In the genomic region with DNA sequence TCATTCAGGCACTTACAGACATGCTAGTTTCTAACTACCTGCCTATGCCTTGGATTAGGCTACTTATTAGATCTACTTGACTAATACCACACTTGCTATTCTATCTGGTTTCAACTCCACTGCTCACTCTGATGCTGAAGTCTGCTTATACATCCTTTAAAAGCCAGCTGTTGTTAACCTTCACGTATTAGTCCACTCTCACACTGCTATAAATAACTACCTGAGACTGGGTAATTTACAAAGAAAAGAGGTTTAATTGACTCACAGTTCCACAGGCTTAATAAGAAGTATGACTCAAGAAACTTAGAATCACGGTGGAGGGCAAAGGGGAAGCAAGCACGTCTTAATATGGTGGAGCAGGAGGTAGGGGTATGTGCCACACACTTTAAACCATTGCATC, we compare ENCODE assay signal across 15 cellular contexts. TPM values are rescaled to one million over a fixed set of nuclear protein-coding genes. Genes with fewer than 3 reads are reported as not detected.
DNase-seq lines count a peak whose midpoint lies in the region; ATAC-seq lines count a peak whose summit lies in the region.
"Had no signal": no experiment of that assay in that cellular context is flagged by ENCODE, and none has a peak within 500 bp of the region (broad histone marks: within the 10 kb centered on the region; RNA-seq: fewer than 3 reads in every experiment).

No MANE protein-coding gene starts in this region.

- no peak for DNase-seq in activated naive CD4-positive, alpha-beta T cell treated with anti-CD3 and anti-CD28 coated beads for 36 hours
- DNase-seq in stimulated activated effector memory CD8-positive, alpha-beta T cell treated with anti-CD3 and anti-CD28 coated beads, Interleukin-12 subunit alpha, Interleukin-12 subunit beta, amount 100 ng/mL, for 72 hours (ENCODE audit: low spot score in 2 of 2), result no peak
- DNase-seq in SHP77 (lab: John Stamatoyannopoulos, UW), result no peak
- no peak for DNase-seq in left colon
- DNase-seq in NCI-H2171 (lab: John Stamatoyannopoulos, UW), result no peak
- DNase-seq: activated CD4-positive, alpha-beta T cell treated with anti-CD3 and anti-CD28 coated beads, Interleukin-2, amount 10 ng/mL, durations not matched to agents 24 days and 14 days; activated naive CD4-positive, alpha-beta T cell treated with anti-CD3 and anti-CD28 coated beads, Interleukin-2, amount 10 ng/mL, durations not matched to agents 7 days and 5 days; GM23248; Karpas-422; NCI-H2081 treated with DMSO at 0.1 percent for 48 hours; stimulated activated CD4-positive, alpha-beta T cell treated with anti-CD3 and anti-CD28 coated beads, Interleukin-12 subunit alpha, Interleukin-12 subunit beta, amount 100 ng/mL, for 4 hours had no signal

- H3K27ac Mint-ChIP-seq in activated naive CD4-positive, alpha-beta T cell treated with anti-CD3 and anti-CD28 coated beads, Interleukin-2, amount 50 U/mL, for 24 hours, result no peak overlapping the region
- no peak overlapping the region for H3K27ac Mint-ChIP-seq in activated naive CD4-positive, alpha-beta T cell treated with anti-CD3 and anti-CD28 coated beads for 36 hours
- peak overlapping the region; percentile 56 for H3K27ac Mint-ChIP-seq in stimulated activated effector memory CD8-positive, alpha-beta T cell treated with anti-CD3 and anti-CD28 coated beads, Interleukin-12 subunit alpha, Interleukin-12 subunit beta, amount 100 ng/mL, for 72 hours
- H3K27ac Mint-ChIP-seq: activated CD4-positive, alpha-beta T cell treated with anti-CD3 and anti-CD28 coated beads, Interleukin-2, amount 10 ng/mL, durations not matched to agents 24 days and 14 days; activated naive CD4-positive, alpha-beta T cell treated with anti-CD3 and anti-CD28 coated beads, Interleukin-2, amount 10 ng/mL, durations not matched to agents 7 days and 5 days had no signal

- intact Hi-C loops in activated naive CD4-positive, alpha-beta T cell treated with anti-CD3 and anti-CD28 coated beads for 36 hours (cut with micrococcal nuclease), result no loop called here
- intact Hi-C loops in left colon (cut with DNase I, micrococcal nuclease), result no loop called here

- no peaks in the 10 kb centered on the region for H3K27me3 Mint-ChIP-seq in activated naive CD4-positive, alpha-beta T cell treated with anti-CD3 and anti-CD28 coated beads, Interleukin-2, amount 50 U/mL, for 24 hours
- H3K27me3 Mint-ChIP-seq in activated naive CD4-positive, alpha-beta T cell treated with anti-CD3 and anti-CD28 coated beads for 36 hours (ENCODE audit: low read depth), result no peaks in the 10 kb centered on the region
- H3K27me3 Mint-ChIP-seq: activated CD4-positive, alpha-beta T cell treated with anti-CD3 and anti-CD28 coated beads, Interleukin-2, amount 10 ng/mL, durations not matched to agents 24 days and 14 days; activated naive CD4-positive, alpha-beta T cell treated with anti-CD3 and anti-CD28 coated beads, Interleukin-2, amount 10 ng/mL, durations not matched to agents 7 days and 5 days had no signal

- H3K9me3 Mint-ChIP-seq in activated naive CD4-positive, alpha-beta T cell treated with anti-CD3 and anti-CD28 coated beads, Interleukin-2, amount 50 U/mL, for 24 hours, result peaks cover 7% of the 10 kb centered on the region
- H3K9me3 Mint-ChIP-seq in activated naive CD4-positive, alpha-beta T cell treated with anti-CD3 and anti-CD28 coated beads for 36 hours, result peaks cover 10% of the 10 kb centered on the region
- peaks cover under 1% of the 10 kb centered on the region for H3K9me3 Mint-ChIP-seq in stimulated activated effector memory CD8-positive, alpha-beta T cell treated with anti-CD3 and anti-CD28 coated beads, Interleukin-12 subunit alpha, Interleukin-12 subunit beta, amount 100 ng/mL, for 72 hours

- CTCF ChIA-PET in activated naive CD4-positive, alpha-beta T cell treated with anti-CD3 and anti-CD28 coated beads for 36 hours (lab: Charles Lee), result interaction anchor here (0.6 kb wide), 1 partner anchor 136 kb away, joined by 3 read pairs; no protein-coding TSS in a partner anchor

- H3K4me3 Mint-ChIP-seq in activated naive CD4-positive, alpha-beta T cell treated with anti-CD3 and anti-CD28 coated beads, Interleukin-2, amount 50 U/mL, for 24 hours, result peak overlapping the region; percentile 24
- no peak overlapping the region for H3K4me3 Mint-ChIP-seq in activated naive CD4-positive, alpha-beta T cell treated with anti-CD3 and anti-CD28 coated beads for 36 hours
- peak overlapping the region; percentile 8 for H3K4me3 Mint-ChIP-seq in stimulated activated effector memory CD8-positive, alpha-beta T cell treated with anti-CD3 and anti-CD28 coated beads, Interleukin-12 subunit alpha, Interleukin-12 subunit beta, amount 100 ng/mL, for 72 hours
- H3K4me3 Mint-ChIP-seq: activated CD4-positive, alpha-beta T cell treated with anti-CD3 and anti-CD28 coated beads, Interleukin-2, amount 10 ng/mL, durations not matched to agents 24 days and 14 days; activated naive CD4-positive, alpha-beta T cell treated with anti-CD3 and anti-CD28 coated beads, Interleukin-2, amount 10 ng/mL, durations not matched to agents 7 days and 5 days had no signal

- H3K36me3 Mint-ChIP-seq in activated naive CD4-positive, alpha-beta T cell treated with anti-CD3 and anti-CD28 coated beads, Interleukin-2, amount 50 U/mL, for 24 hours, result peaks cover 20% of the 10 kb centered on the region
- H3K36me3 Mint-ChIP-seq in activated naive CD4-positive, alpha-beta T cell treated with anti-CD3 and anti-CD28 coated beads for 36 hours (ENCODE audit: low read depth), result peaks cover 22% of the 10 kb centered on the region
- H3K36me3 Mint-ChIP-seq in stimulated activated effector memory CD8-positive, alpha-beta T cell treated with anti-CD3 and anti-CD28 coated beads, Interleukin-12 subunit alpha, Interleukin-12 subunit beta, amount 100 ng/mL, for 72 hours, result peaks cover under 1% of the 10 kb centered on the region

- peaks cover 49% of the 10 kb centered on the region for H3K4me1 Mint-ChIP-seq in activated naive CD4-positive, alpha-beta T cell treated with anti-CD3 and anti-CD28 coated beads, Interleukin-2, amount 50 U/mL, for 24 hours
- peaks cover 30% of the 10 kb centered on the region for H3K4me1 Mint-ChIP-seq in activated naive CD4-positive, alpha-beta T cell treated with anti-CD3 and anti-CD28 coated beads for 36 hours (ENCODE audit: low read depth)
- H3K4me1 Mint-ChIP-seq in stimulated activated effector memory CD8-positive, alpha-beta T cell treated with anti-CD3 and anti-CD28 coated beads, Interleukin-12 subunit alpha, Interleukin-12 subunit beta, amount 100 ng/mL, for 72 hours, result peaks cover 49% of the 10 kb centered on the region

- ATAC-seq in GM21390 (IDR thresholded peaks at IDR 0.05; ENCODE audit: unreplicated experiment) (peak; percentile 78), HG03175 (IDR thresholded peaks at IDR 0.05; ENCODE audit: unreplicated experiment) (peak; percentile 72), left colon (no peak)
- peak; percentile 93 for ATAC-seq in stimulated activated effector memory CD8-positive, alpha-beta T cell treated with anti-CD3 and anti-CD28 coated beads, Interleukin-12 subunit alpha, Interleukin-12 subunit beta, amount 100 ng/mL, for 72 hours
- ATAC-seq: SK-N-SH treated with all-trans-retinoic acid at 6 μM for 48 hours had no signal

RNA-seq across cellular contexts. Expression of a gene that starts 47.7 kb away (rescaled TPM):
- 10 to 100 TPM; 21.4 to 23.6 TPM for total RNA-seq in activated naive CD4-positive, alpha-beta T cell treated with anti-CD3 and anti-CD28 coated beads for 36 hours
- 10 to 100 TPM; 47.0 to 49.8 TPM for total RNA-seq in left colon
